ENCODE assay signal across 1 cellular context in genomic region chr11:47572715-47573255, GRCh38.
TF ChIP-seq lines count a peak whose summit lies in the region.

No MANE protein-coding gene starts in this region.

TF ChIP-seq in HEK293, 187 proteins besides CTCF, POLR2A, EP300 and RAD21 (continued from another document):
- TF ChIP-seq PRDM4 (tag by site-specific recombination; IDR thresholded peaks at IDR 0.05): no peak
- TF ChIP-seq PRDM1 (tag by site-specific recombination; IDR thresholded peaks at IDR 0.05): no peak
- no peak for TF ChIP-seq ZFP41 (tag by site-specific recombination; IDR thresholded peaks at IDR 0.05; ENCODE audit: borderline replicate concordance)
- TF ChIP-seq ZNF157 (tag by site-specific recombination; IDR thresholded peaks at IDR 0.05): no peak
- TF ChIP-seq ZNF629 (tag by site-specific recombination; IDR thresholded peaks at IDR 0.05): no peak; the same call in 1 of the 2 replicates
- no peak for TF ChIP-seq BCL6B (tag by site-specific recombination; IDR thresholded peaks at IDR 0.05)
- TF ChIP-seq ELK4 (IDR thresholded peaks at IDR 0.05; ENCODE audit: borderline replicate concordance, low read depth, low read length): no peak
- TF ChIP-seq ZXDB (tag by site-specific recombination; IDR thresholded peaks at IDR 0.05): peak; percentile 62; the same call in 1 of the 2 replicates
- TF ChIP-seq ZIC2 (tag by site-specific recombination; IDR thresholded peaks at IDR 0.05): no peak
- TF ChIP-seq REST (tag by site-specific recombination; IDR thresholded peaks at IDR 0.05): no peak
- no peak for TF ChIP-seq ZNF639 (tag by site-specific recombination; IDR thresholded peaks at IDR 0.05)
- TF ChIP-seq ZNF341 (tag by site-specific recombination; IDR thresholded peaks at IDR 0.05; ENCODE audit: low read depth): peak; percentile 94
- TF ChIP-seq ZNF530 (tag by site-specific recombination; IDR thresholded peaks at IDR 0.05; ENCODE audit: low read depth): no peak
- peak; percentile 39; the same call in 1 of the 2 replicates for TF ChIP-seq KLF17 (tag by site-specific recombination; IDR thresholded peaks at IDR 0.05)
- no peak for TF ChIP-seq ZSCAN5A (tag by site-specific recombination; IDR thresholded peaks at IDR 0.05)
- peak; percentile 27; the same call in 1 of the 2 replicates for TF ChIP-seq ZBTB20 (tag by site-specific recombination; IDR thresholded peaks at IDR 0.05)
- no peak for TF ChIP-seq ZNF549 (tag by site-specific recombination; IDR thresholded peaks at IDR 0.05)
- TF ChIP-seq WT1 (tag by site-specific recombination; IDR thresholded peaks at IDR 0.05): peak; percentile 96
- no peak for TF ChIP-seq ZNF48 (tag by site-specific recombination; IDR thresholded peaks at IDR 0.05)
- peak; percentile 69 for TF ChIP-seq ZBTB8A (tag by site-specific recombination; IDR thresholded peaks at IDR 0.05)
- no peak for TF ChIP-seq ZNF837 (tag by site-specific recombination; IDR thresholded peaks at IDR 0.05)
- no peak for TF ChIP-seq ZNF146 (tag by site-specific recombination; IDR thresholded peaks at IDR 0.05)
